ENCODE assay signal across 1 cellular context in the genomic region with DNA sequence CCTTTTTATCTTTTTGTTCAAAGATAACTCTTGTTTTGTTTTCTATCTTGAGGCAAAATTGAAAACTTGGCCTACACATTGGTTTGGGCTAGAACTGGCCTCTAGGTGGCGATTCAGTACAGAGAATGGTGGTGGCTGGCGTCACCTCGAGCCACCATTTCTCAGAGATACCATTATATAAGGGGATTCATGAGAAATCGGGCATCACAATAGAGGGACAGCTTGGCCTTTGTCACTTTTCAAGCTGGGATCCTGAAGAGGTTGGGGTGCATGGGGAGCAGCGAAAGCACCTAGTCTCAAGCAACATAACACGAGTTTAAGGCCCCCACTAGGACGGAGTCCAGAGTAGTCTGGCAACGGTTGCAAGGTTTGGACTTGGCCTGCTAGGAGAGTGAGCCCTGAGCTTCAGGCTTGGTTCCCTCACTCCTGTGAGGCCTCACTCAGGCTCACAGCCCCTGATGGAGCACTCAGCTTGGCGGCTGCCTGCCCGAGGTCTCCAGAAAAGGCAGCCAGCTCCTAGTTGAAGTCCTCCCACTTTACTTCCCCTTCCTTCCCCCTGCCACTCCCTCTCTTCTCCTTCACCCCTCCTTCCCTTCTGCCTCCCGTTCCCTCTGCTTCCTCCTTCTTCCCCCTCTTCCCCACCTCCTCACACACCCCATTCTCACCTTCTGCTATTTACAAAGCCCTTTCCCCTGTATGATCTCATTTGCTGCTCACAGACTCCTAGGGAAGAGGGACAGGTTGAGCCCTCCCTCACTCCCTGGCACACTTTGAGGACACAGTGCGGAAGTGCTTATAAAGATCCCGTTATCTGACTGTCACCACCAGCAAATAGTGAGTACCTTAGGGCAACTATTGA.
A peak's percentile ranks its signal among the peaks of the same experiment; 100 is the strongest.
TF ChIP-seq lines count a peak whose summit lies in the region.

No MANE protein-coding gene starts in this region.

TF ChIP-seq in K562, 482 proteins besides CTCF, POLR2A, EP300 and RAD21 (continued from another document and continues in another):
- TF ChIP-seq, protein P1, sequence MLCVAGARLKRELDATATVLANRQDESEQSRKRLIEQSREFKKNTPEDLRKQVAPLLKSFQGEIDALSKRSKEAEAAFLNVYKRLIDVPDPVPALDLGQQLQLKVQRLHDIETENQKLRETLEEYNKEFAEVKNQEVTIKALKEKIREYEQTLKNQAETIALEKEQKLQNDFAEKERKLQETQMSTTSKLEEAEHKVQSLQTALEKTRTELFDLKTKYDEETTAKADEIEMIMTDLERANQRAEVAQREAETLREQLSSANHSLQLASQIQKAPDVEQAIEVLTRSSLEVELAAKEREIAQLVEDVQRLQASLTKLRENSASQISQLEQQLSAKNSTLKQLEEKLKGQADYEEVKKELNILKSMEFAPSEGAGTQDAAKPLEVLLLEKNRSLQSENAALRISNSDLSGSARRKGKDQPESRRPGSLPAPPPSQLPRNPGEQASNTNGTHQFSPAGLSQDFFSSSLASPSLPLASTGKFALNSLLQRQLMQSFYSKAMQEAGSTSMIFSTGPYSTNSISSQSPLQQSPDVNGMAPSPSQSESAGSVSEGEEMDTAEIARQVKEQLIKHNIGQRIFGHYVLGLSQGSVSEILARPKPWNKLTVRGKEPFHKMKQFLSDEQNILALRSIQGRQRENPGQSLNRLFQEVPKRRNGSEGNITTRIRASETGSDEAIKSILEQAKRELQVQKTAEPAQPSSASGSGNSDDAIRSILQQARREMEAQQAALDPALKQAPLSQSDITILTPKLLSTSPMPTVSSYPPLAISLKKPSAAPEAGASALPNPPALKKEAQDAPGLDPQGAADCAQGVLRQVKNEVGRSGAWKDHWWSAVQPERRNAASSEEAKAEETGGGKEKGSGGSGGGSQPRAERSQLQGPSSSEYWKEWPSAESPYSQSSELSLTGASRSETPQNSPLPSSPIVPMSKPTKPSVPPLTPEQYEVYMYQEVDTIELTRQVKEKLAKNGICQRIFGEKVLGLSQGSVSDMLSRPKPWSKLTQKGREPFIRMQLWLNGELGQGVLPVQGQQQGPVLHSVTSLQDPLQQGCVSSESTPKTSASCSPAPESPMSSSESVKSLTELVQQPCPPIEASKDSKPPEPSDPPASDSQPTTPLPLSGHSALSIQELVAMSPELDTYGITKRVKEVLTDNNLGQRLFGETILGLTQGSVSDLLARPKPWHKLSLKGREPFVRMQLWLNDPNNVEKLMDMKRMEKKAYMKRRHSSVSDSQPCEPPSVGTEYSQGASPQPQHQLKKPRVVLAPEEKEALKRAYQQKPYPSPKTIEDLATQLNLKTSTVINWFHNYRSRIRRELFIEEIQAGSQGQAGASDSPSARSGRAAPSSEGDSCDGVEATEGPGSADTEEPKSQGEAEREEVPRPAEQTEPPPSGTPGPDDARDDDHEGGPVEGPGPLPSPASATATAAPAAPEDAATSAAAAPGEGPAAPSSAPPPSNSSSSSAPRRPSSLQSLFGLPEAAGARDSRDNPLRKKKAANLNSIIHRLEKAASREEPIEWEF (CRISPR knock-in tag; IDR thresholded peaks at IDR 0.05), result no peak
- no peak for TF ChIP-seq XRCC3 (IDR thresholded peaks at IDR 0.05)
- TF ChIP-seq TFAM (CRISPR knock-in tag; conservative IDR thresholded peaks at IDR 0.05), result no peak
- no peak for TF ChIP-seq POLR2AphosphoS2 (IDR thresholded peaks at IDR 0.05; ENCODE audit: low read length)
- TF ChIP-seq TOE1 (IDR thresholded peaks at IDR 0.05; ENCODE audit: borderline replicate concordance), result no peak; the same call in none of the 2 replicates
- TF ChIP-seq TOE1 (CRISPR knock-in tag; IDR thresholded peaks at IDR 0.05; ENCODE audit: borderline replicate concordance, low read depth), result no peak
- TF ChIP-seq NFRKB (IDR thresholded peaks at IDR 0.05; ENCODE audit: low read depth), result peak; percentile 92
- no peak for TF ChIP-seq SMAD3 (CRISPR knock-in tag; conservative IDR thresholded peaks at IDR 0.05)
- peak; percentile 37; the same call in 1 of the 2 replicates for TF ChIP-seq MECOM (CRISPR knock-in tag; IDR thresholded peaks at IDR 0.05)
- TF ChIP-seq, protein P2, sequence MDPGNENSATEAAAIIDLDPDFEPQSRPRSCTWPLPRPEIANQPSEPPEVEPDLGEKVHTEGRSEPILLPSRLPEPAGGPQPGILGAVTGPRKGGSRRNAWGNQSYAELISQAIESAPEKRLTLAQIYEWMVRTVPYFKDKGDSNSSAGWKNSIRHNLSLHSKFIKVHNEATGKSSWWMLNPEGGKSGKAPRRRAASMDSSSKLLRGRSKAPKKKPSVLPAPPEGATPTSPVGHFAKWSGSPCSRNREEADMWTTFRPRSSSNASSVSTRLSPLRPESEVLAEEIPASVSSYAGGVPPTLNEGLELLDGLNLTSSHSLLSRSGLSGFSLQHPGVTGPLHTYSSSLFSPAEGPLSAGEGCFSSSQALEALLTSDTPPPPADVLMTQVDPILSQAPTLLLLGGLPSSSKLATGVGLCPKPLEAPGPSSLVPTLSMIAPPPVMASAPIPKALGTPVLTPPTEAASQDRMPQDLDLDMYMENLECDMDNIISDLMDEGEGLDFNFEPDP (CRISPR knock-in tag; IDR thresholded peaks at IDR 0.05), result no peak
- TF ChIP-seq ZC3H4 (CRISPR knock-in tag; IDR thresholded peaks at IDR 0.05; ENCODE audit: borderline replicate concordance), result no peak; the same call in 1 of the 2 replicates
- TF ChIP-seq U2AF2 (optimal IDR thresholded peaks at IDR 0.05; ENCODE audit: low read depth, low read length), result no peak
- TF ChIP-seq HDAC8 (tag; IDR thresholded peaks at IDR 0.05), result no peak
- no peak for TF ChIP-seq STAT5A (IDR thresholded peaks at IDR 0.05; ENCODE audit: borderline replicate concordance, low read length)
- TF ChIP-seq, protein P3, sequence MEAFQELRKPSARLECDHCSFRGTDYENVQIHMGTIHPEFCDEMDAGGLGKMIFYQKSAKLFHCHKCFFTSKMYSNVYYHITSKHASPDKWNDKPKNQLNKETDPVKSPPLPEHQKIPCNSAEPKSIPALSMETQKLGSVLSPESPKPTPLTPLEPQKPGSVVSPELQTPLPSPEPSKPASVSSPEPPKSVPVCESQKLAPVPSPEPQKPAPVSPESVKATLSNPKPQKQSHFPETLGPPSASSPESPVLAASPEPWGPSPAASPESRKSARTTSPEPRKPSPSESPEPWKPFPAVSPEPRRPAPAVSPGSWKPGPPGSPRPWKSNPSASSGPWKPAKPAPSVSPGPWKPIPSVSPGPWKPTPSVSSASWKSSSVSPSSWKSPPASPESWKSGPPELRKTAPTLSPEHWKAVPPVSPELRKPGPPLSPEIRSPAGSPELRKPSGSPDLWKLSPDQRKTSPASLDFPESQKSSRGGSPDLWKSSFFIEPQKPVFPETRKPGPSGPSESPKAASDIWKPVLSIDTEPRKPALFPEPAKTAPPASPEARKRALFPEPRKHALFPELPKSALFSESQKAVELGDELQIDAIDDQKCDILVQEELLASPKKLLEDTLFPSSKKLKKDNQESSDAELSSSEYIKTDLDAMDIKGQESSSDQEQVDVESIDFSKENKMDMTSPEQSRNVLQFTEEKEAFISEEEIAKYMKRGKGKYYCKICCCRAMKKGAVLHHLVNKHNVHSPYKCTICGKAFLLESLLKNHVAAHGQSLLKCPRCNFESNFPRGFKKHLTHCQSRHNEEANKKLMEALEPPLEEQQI (IDR thresholded peaks at IDR 0.05), result no peak
- TF ChIP-seq KLF1 (tag; IDR thresholded peaks at IDR 0.05), result no peak
- TF ChIP-seq, protein P4, sequence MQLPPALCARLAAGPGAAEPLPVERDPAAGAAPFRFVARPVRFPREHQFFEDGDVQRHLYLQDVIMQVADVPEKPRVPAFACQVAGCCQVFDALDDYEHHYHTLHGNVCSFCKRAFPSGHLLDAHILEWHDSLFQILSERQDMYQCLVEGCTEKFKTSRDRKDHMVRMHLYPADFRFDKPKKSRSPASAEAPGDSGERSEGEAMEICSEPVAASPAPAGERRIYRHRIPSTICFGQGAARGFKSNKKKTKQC (CRISPR knock-in tag; IDR thresholded peaks at IDR 0.05), result no peak
- TF ChIP-seq ZNF408 (CRISPR knock-in tag; IDR thresholded peaks at IDR 0.05; ENCODE audit: low read depth), result no peak
- no peak for TF ChIP-seq GATAD2B (IDR thresholded peaks at IDR 0.05; ENCODE audit: borderline replicate concordance)
- TF ChIP-seq, protein P5, sequence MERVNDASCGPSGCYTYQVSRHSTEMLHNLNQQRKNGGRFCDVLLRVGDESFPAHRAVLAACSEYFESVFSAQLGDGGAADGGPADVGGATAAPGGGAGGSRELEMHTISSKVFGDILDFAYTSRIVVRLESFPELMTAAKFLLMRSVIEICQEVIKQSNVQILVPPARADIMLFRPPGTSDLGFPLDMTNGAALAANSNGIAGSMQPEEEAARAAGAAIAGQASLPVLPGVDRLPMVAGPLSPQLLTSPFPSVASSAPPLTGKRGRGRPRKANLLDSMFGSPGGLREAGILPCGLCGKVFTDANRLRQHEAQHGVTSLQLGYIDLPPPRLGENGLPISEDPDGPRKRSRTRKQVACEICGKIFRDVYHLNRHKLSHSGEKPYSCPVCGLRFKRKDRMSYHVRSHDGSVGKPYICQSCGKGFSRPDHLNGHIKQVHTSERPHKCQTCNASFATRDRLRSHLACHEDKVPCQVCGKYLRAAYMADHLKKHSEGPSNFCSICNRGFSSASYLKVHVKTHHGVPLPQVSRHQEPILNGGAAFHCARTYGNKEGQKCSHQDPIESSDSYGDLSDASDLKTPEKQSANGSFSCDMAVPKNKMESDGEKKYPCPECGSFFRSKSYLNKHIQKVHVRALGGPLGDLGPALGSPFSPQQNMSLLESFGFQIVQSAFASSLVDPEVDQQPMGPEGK (CRISPR knock-in tag; IDR thresholded peaks at IDR 0.05; ENCODE audit: borderline replicate concordance), result no peak
- TF ChIP-seq ZNF384 (IDR thresholded peaks at IDR 0.05; ENCODE audit: low read depth, low read length), result no peak
- peak; percentile 94 for TF ChIP-seq BRD9 (IDR thresholded peaks at IDR 0.05; ENCODE audit: low read depth, partially characterized antibody)
- no peak for TF ChIP-seq TEAD2 (tag; IDR thresholded peaks at IDR 0.05)
- TF ChIP-seq, protein P6, sequence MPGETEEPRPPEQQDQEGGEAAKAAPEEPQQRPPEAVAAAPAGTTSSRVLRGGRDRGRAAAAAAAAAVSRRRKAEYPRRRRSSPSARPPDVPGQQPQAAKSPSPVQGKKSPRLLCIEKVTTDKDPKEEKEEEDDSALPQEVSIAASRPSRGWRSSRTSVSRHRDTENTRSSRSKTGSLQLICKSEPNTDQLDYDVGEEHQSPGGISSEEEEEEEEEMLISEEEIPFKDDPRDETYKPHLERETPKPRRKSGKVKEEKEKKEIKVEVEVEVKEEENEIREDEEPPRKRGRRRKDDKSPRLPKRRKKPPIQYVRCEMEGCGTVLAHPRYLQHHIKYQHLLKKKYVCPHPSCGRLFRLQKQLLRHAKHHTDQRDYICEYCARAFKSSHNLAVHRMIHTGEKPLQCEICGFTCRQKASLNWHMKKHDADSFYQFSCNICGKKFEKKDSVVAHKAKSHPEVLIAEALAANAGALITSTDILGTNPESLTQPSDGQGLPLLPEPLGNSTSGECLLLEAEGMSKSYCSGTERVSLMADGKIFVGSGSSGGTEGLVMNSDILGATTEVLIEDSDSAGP (CRISPR knock-in tag; IDR thresholded peaks at IDR 0.05), result no peak
- TF ChIP-seq, protein P7, sequence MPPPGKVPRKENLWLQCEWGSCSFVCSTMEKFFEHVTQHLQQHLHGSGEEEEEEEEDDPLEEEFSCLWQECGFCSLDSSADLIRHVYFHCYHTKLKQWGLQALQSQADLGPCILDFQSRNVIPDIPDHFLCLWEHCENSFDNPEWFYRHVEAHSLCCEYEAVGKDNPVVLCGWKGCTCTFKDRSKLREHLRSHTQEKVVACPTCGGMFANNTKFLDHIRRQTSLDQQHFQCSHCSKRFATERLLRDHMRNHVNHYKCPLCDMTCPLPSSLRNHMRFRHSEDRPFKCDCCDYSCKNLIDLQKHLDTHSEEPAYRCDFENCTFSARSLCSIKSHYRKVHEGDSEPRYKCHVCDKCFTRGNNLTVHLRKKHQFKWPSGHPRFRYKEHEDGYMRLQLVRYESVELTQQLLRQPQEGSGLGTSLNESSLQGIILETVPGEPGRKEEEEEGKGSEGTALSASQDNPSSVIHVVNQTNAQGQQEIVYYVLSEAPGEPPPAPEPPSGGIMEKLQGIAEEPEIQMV (tag; conservative IDR thresholded peaks at IDR 0.05; ENCODE audit: low read depth), result no peak
- no peak for TF ChIP-seq SMAD1 (IDR thresholded peaks at IDR 0.05; ENCODE audit: low read depth, low read length, partially characterized antibody)
- TF ChIP-seq RFX5 (IDR thresholded peaks at IDR 0.05; ENCODE audit: low read depth, low read length), result 0 out of 2 replicates have a peak, but pooled peaks have one; percentile 32
- TF ChIP-seq, protein P8, sequence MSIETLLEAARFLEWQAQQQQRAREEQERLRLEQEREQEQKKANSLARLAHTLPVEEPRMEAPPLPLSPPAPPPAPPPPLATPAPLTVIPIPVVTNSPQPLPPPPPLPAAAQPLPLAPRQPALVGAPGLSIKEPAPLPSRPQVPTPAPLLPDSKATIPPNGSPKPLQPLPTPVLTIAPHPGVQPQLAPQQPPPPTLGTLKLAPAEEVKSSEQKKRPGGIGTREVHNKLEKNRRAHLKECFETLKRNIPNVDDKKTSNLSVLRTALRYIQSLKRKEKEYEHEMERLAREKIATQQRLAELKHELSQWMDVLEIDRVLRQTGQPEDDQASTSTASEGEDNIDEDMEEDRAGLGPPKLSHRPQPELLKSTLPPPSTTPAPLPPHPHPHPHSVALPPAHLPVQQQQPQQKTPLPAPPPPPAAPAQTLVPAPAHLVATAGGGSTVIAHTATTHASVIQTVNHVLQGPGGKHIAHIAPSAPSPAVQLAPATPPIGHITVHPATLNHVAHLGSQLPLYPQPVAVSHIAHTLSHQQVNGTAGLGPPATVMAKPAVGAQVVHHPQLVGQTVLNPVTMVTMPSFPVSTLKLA (conservative IDR thresholded peaks at IDR 0.05), result no peak
- TF ChIP-seq, protein P9, sequence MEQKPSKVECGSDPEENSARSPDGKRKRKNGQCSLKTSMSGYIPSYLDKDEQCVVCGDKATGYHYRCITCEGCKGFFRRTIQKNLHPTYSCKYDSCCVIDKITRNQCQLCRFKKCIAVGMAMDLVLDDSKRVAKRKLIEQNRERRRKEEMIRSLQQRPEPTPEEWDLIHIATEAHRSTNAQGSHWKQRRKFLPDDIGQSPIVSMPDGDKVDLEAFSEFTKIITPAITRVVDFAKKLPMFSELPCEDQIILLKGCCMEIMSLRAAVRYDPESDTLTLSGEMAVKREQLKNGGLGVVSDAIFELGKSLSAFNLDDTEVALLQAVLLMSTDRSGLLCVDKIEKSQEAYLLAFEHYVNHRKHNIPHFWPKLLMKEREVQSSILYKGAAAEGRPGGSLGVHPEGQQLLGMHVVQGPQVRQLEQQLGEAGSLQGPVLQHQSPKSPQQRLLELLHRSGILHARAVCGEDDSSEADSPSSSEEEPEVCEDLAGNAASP (IDR thresholded peaks at IDR 0.05), result no peak
- TF ChIP-seq, protein P10, sequence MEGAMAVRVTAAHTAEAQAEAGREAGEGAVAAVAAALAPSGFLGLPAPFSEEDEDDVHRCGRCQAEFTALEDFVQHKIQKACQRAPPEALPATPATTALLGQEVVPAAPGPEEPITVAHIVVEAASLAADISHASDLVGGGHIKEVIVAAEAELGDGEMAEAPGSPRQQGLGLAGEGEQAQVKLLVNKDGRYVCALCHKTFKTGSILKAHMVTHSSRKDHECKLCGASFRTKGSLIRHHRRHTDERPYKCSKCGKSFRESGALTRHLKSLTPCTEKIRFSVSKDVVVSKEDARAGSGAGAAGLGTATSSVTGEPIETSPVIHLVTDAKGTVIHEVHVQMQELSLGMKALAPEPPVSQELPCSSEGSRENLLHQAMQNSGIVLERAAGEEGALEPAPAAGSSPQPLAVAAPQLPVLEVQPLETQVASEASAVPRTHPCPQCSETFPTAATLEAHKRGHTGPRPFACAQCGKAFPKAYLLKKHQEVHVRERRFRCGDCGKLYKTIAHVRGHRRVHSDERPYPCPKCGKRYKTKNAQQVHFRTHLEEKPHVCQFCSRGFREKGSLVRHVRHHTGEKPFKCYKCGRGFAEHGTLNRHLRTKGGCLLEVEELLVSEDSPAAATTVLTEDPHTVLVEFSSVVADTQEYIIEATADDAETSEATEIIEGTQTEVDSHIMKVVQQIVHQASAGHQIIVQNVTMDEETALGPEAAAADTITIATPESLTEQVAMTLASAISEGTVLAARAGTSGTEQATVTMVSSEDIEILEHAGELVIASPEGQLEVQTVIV (CRISPR knock-in tag; IDR thresholded peaks at IDR 0.05; ENCODE audit: borderline replicate concordance), result no peak
- TF ChIP-seq FUS (optimal IDR thresholded peaks at IDR 0.05; ENCODE audit: low read depth, low read length), result no peak
- no peak for TF ChIP-seq STAT5B (CRISPR knock-in tag; IDR thresholded peaks at IDR 0.05)
